In genomic region chr20:47196091-47197081, GRCh38 we compare ENCODE assay signal across 8 cellular contexts.
DNase-seq lines count a peak whose midpoint lies in the region; ATAC-seq and TF ChIP-seq lines count a peak whose summit lies in the region.

No MANE protein-coding gene starts in this region.

- RAD21 ChIA-PET in HCT116 (lab: Charles Lee; ENCODE audit: low non-redundant PET in 1 of 2, low total read pairs in 2 of 2, uncharacterized antibody in 2 of 2, unreplicated experiment in 2 of 2), result interaction anchor here (0.6 to 1.4 kb wide), 8 partner anchors 9 to 245 kb away, joined by 3 to 17 read pairs (median 3); no protein-coding TSS in a partner anchor

- H4K8ac ChIP-seq in mesenchymal stem cell (ENCODE audit: low read length), result no peak overlapping the region

- H3K79me1 ChIP-seq in mesenchymal stem cell (replicated peaks; ENCODE audit: low read length, poor library complexity, severe bottlenecking), result no peaks in the 10 kb centered on the region

- no peaks in the 10 kb centered on the region for H3K36me3 Mint-ChIP-seq in CD4-positive, CD25-positive, alpha-beta regulatory T cell
- H3K36me3 Mint-ChIP-seq in activated CD4-positive, alpha-beta memory T cell treated with anti-CD3 and anti-CD28 coated beads for 36 hours, result no peaks in the 10 kb centered on the region

- H3K27ac ChIP-seq in CD4-positive, CD25-positive, alpha-beta regulatory T cell (ENCODE audit: insufficient read depth, low read length, poor library complexity, severe bottlenecking), result no peak overlapping the region
- H3K27ac ChIP-seq in HCT116 (ENCODE audit: low read depth, low read length), result no peak overlapping the region
- H3K27ac ChIP-seq in duodenal mucosa (ENCODE audit: low read depth, low read length), result no peak overlapping the region
- H3K27ac ChIP-seq in mesenchymal stem cell (ENCODE audit: low read length, poor library complexity, severe bottlenecking), result no peak overlapping the region

- no peaks in the 10 kb centered on the region for H3K36me3 ChIP-seq in CD4-positive, CD25-positive, alpha-beta regulatory T cell (ENCODE audit: control insufficient read depth, insufficient read depth, low read length)
- H3K36me3 ChIP-seq in HCT116 (ENCODE audit: control insufficient read depth in 1 of 2, insufficient read depth in 2 of 2, low read length in 2 of 2) (no peaks in the 10 kb centered on the region), duodenal mucosa (ENCODE audit: control insufficient read depth in 1 of 2, insufficient read depth in 2 of 2, low read length in 2 of 2) (no peaks in the 10 kb centered on the region), mesenchymal stem cell (ENCODE audit: control insufficient read depth in 1 of 2, insufficient read depth in 2 of 2, low read depth in 1 of 2, low read length in 2 of 2) (no peaks in the 10 kb centered on the region)

- POLR2A ChIA-PET in HCT116 (lab: Charles Lee), result interaction anchor here (0.8 to 1.1 kb wide), 3 partner anchors 8 to 188 kb away, joined by 4 to 5 read pairs (median 4); no protein-coding TSS in a partner anchor
- POLR2A ChIA-PET in activated CD4-positive, alpha-beta memory T cell treated with anti-CD3 and anti-CD28 coated beads for 36 hours (lab: Charles Lee), result interaction anchor here (1.0 kb wide), 1 partner anchor 188 kb away, joined by 4 read pairs; no protein-coding TSS in a partner anchor

- no peak overlapping the region for H2BK5ac ChIP-seq in mesenchymal stem cell (ENCODE audit: low read depth, low read length, poor library complexity, severe bottlenecking)

- no peak overlapping the region for H2AK5ac ChIP-seq in mesenchymal stem cell (ENCODE audit: low read length, severe bottlenecking)

- TF ChIP-seq RAD21 in HCT116 (IDR thresholded peaks at IDR 0.05; ENCODE audit: low read depth), result peak; percentile 99

- DNase-seq in CD4-positive, CD25-positive, alpha-beta regulatory T cell, result peak; percentile 42 to 79 (median 64)
- peak; percentile 62 for DNase-seq in HCT116 (ENCODE audit: low read depth, low spot score)
- DNase-seq in NCI-H510A treated with DMSO at 0.1 percent for 48 hours (lab: John Stamatoyannopoulos, UW), result peak; percentile 64
- DNase-seq in activated CD4-positive, alpha-beta memory T cell treated with anti-CD3 and anti-CD28 coated beads for 36 hours, result peak; percentile 88
- DNase-seq in mesenchymal stem cell, result peak; percentile 56
- peak; percentile 53 for DNase-seq in stimulated activated CD8-positive, alpha-beta memory T cell treated with anti-CD3 and anti-CD28 coated beads, Interleukin-15, amount 100 ng/mL, for 1 hour (ENCODE audit: low read depth)

- H3K4me1 ChIP-seq in CD4-positive, CD25-positive, alpha-beta regulatory T cell (ENCODE audit: control insufficient read depth, insufficient read depth, low read length, poor library complexity, severe bottlenecking), result peaks cover 4% of the 10 kb centered on the region
- H3K4me1 ChIP-seq in HCT116 (ENCODE audit: control insufficient read depth in 1 of 2, insufficient read depth in 2 of 2, low read length in 2 of 2) (peaks cover 16 to 45% of the 10 kb centered on the region in 2 experiments), duodenal mucosa (ENCODE audit: control insufficient read depth in 1 of 2, insufficient read depth in 2 of 2, low read length in 2 of 2) (peaks cover 3 to 5% of the 10 kb centered on the region in 2 donors), mesenchymal stem cell (ENCODE audit: control insufficient read depth, insufficient read depth, low read depth, low read length) (peaks cover 6% of the 10 kb centered on the region)

- peak overlapping the region in 1 of 4 donors; percentile 41 for H3K4me3 Mint-ChIP-seq in CD4-positive, CD25-positive, alpha-beta regulatory T cell
- H3K4me3 Mint-ChIP-seq in activated CD4-positive, alpha-beta memory T cell treated with anti-CD3 and anti-CD28 coated beads for 36 hours, result no peak overlapping the region

- peaks cover 7% of the 10 kb centered on the region for H3K27me3 Mint-ChIP-seq in CD4-positive, CD25-positive, alpha-beta regulatory T cell
- peaks cover 3% of the 10 kb centered on the region for H3K27me3 Mint-ChIP-seq in activated CD4-positive, alpha-beta memory T cell treated with anti-CD3 and anti-CD28 coated beads for 36 hours

- no peaks in the 10 kb centered on the region for H3K9me3 ChIP-seq in CD4-positive, CD25-positive, alpha-beta regulatory T cell (ENCODE audit: control insufficient read depth in 2 of 2, low read length in 2 of 2)
- H3K9me3 ChIP-seq in HCT116 (ENCODE audit: control insufficient read depth in 1 of 2, insufficient read depth in 1 of 2, low read depth in 1 of 2, low read length in 2 of 2) (no peaks in the 10 kb centered on the region), duodenal mucosa (ENCODE audit: control insufficient read depth in 1 of 2, low read length in 2 of 2) (no peaks in the 10 kb centered on the region), mesenchymal stem cell (ENCODE audit: control insufficient read depth, low read length) (no peaks in the 10 kb centered on the region)

- no peaks in the 10 kb centered on the region for H3K9me2 ChIP-seq in HCT116 (ENCODE audit: insufficient read depth)

- no peak overlapping the region for H3K14ac ChIP-seq in mesenchymal stem cell (ENCODE audit: low read length in 2 of 2)

- H3K4me2 ChIP-seq in HCT116 (ENCODE audit: low read length) (peak overlapping the region; percentile 57), mesenchymal stem cell (ENCODE audit: low read length, poor library complexity, severe bottlenecking) (peak overlapping the region; percentile 19)

- CTCF ChIA-PET in HCT116 (lab: Charles Lee), result interaction anchor here (0.6 to 4.5 kb wide), 11 partner anchors 9 to 1424 kb away, joined by 3 to 78 read pairs (median 4); no protein-coding TSS in a partner anchor
- CTCF ChIA-PET in activated CD4-positive, alpha-beta memory T cell treated with anti-CD3 and anti-CD28 coated beads for 36 hours (lab: Charles Lee), result interaction anchor here (0.5 to 8.2 kb wide), 24 partner anchors 9 to 530 kb away, joined by 3 to 207 read pairs (median 3); partner anchors contain the start of gene ZMYND8

- intact Hi-C loops in HCT116 (cut with micrococcal nuclease), result loop anchor here (1.0 to 5.0 kb wide), 4 partner anchors 76 to 1426 kb away; no protein-coding TSS in a partner anchor
- intact Hi-C loops in activated CD4-positive, alpha-beta memory T cell treated with anti-CD3 and anti-CD28 coated beads for 36 hours (cut with micrococcal nuclease), result loop anchor here (1.0 to 10.0 kb wide), 3 partner anchors 188 to 468 kb away; no protein-coding TSS in a partner anchor

- no peak overlapping the region for H4K91ac ChIP-seq in mesenchymal stem cell (ENCODE audit: low read length)

- peaks cover 0 to 7% (median 3%) of the 10 kb centered on the region in 4 donors for H3K4me1 Mint-ChIP-seq in CD4-positive, CD25-positive, alpha-beta regulatory T cell
- H3K4me1 Mint-ChIP-seq in activated CD4-positive, alpha-beta memory T cell treated with anti-CD3 and anti-CD28 coated beads for 36 hours (ENCODE audit: low read depth), result peaks cover 15% of the 10 kb centered on the region

- H3K9ac ChIP-seq in HCT116 (ENCODE audit: low read length), result no peak overlapping the region
- no peak overlapping the region for H3K9ac ChIP-seq in duodenal mucosa (ENCODE audit: low read depth in 1 of 2, low read length in 2 of 2)
- H3K9ac ChIP-seq in mesenchymal stem cell (ENCODE audit: low read length), result no peak overlapping the region

- no peaks in the 10 kb centered on the region for H3K9me3 Mint-ChIP-seq in CD4-positive, CD25-positive, alpha-beta regulatory T cell
- H3K9me3 Mint-ChIP-seq in activated CD4-positive, alpha-beta memory T cell treated with anti-CD3 and anti-CD28 coated beads for 36 hours, result no peaks in the 10 kb centered on the region

- BruUV-seq in HCT116 (replicated peaks; lab: Mats Ljungman, UMichigan), result no TSS peak

- 40% methylated on average over 31 of the region's 34 CpGs for WGBS in mesenchymal stem cell

- no peak overlapping the region for H3K4ac ChIP-seq in mesenchymal stem cell (ENCODE audit: low read depth in 1 of 2, low read length in 2 of 2)

- no peak overlapping the region for H3K23ac ChIP-seq in mesenchymal stem cell (ENCODE audit: low read length in 2 of 2)

- H3K79me2 ChIP-seq in HCT116 (ENCODE audit: insufficient read depth, low read length), result no peaks in the 10 kb centered on the region

- H2BK120ac ChIP-seq in mesenchymal stem cell (ENCODE audit: low read depth, low read length), result no peak overlapping the region

- H4K20me1 ChIP-seq in HCT116 (ENCODE audit: insufficient read depth), result no peaks in the 10 kb centered on the region

- no peak overlapping the region for H3K4me3 ChIP-seq in CD4-positive, CD25-positive, alpha-beta regulatory T cell (ENCODE audit: low read depth, low read length)
- H3K4me3 ChIP-seq in HCT116 (replicated peaks in 1 of 2; ENCODE audit: low read depth in 1 of 2, low read length in 2 of 2), result no peak overlapping the region
- peak overlapping the region; percentile 11 to 43 for H3K4me3 ChIP-seq in duodenal mucosa (ENCODE audit: low read depth in 1 of 2, low read length in 2 of 2)
- no peak overlapping the region for H3K4me3 ChIP-seq in mesenchymal stem cell (ENCODE audit: insufficient read depth in 1 of 2, low read depth in 1 of 2, low read length in 2 of 2)

- H3K27ac Mint-ChIP-seq in CD4-positive, CD25-positive, alpha-beta regulatory T cell, result peak overlapping the region in 1 of 3 donors; percentile 38
- H3K27ac Mint-ChIP-seq in activated CD4-positive, alpha-beta memory T cell treated with anti-CD3 and anti-CD28 coated beads for 36 hours, result no peak overlapping the region

- peaks cover 2% of the 10 kb centered on the region for H3K27me3 ChIP-seq in CD4-positive, CD25-positive, alpha-beta regulatory T cell (ENCODE audit: control insufficient read depth, insufficient read depth, low read length)
- H3K27me3 ChIP-seq in HCT116 (ENCODE audit: insufficient read depth, low read length) (no peaks in the 10 kb centered on the region), duodenal mucosa (ENCODE audit: control insufficient read depth in 1 of 2, insufficient read depth in 2 of 2, low read length in 2 of 2) (no peaks in the 10 kb centered on the region), mesenchymal stem cell (ENCODE audit: control insufficient read depth in 1 of 2, insufficient read depth in 1 of 2, low read length in 2 of 2) (peaks cover 3 to 6% of the 10 kb centered on the region in 2 experiments)

- no peak overlapping the region for H2BK15ac ChIP-seq in mesenchymal stem cell (ENCODE audit: low read depth, poor library complexity, severe bottlenecking)

- peak; percentile 55 to 80 for ATAC-seq in CD4-positive, CD25-positive, alpha-beta regulatory T cell (ENCODE audit: low read depth in 2 of 2)
- ATAC-seq in HCT116, result peak; percentile 75
- no peak for ATAC-seq in HG03442 (IDR thresholded peaks at IDR 0.05; ENCODE audit: unreplicated experiment)

- peak; percentile 92 to 98 (median 96) for TF ChIP-seq CTCF in HCT116 (IDR thresholded peaks at IDR 0.05 in 2 of 3, conservative IDR thresholded peaks at IDR 0.05 in 1 of 3; ENCODE audit: borderline replicate concordance in 1 of 3, insufficient read depth in 1 of 3, low read depth in 2 of 3, low read length in 2 of 3)

- H2BK12ac ChIP-seq in mesenchymal stem cell (ENCODE audit: low read length in 2 of 2), result no peak overlapping the region

- no peak overlapping the region for H3K18ac ChIP-seq in mesenchymal stem cell (ENCODE audit: low read depth in 1 of 2, low read length in 2 of 2)

- TF ChIP-seq POLR2A in HCT116 (IDR thresholded peaks at IDR 0.05; ENCODE audit: borderline replicate concordance, extremely low read depth, insufficient read depth, insufficient read length), result no peak

- H2AFZ ChIP-seq in HCT116 (ENCODE audit: low read depth, low read length, poor library complexity, severe bottlenecking) (peak overlapping the region; percentile 69), mesenchymal stem cell (ENCODE audit: low read depth, low read length) (no peak overlapping the region)

Comparison
In these comparisons a context has a peak if more than half of its experiments do, and no peak if none do; other contexts are left out.
1. H3K4me3 ChIP-seq: peak in duodenal mucosa (2 of 2); none in CD4-positive, CD25-positive, alpha-beta regulatory T cell (single experiment), HCT116 (0 of 2) and mesenchymal stem cell (0 of 2).
2. Peak in every context shown above with its lines, with median percentiles within 50 percentile points of each other: DNase-seq.